ENCODE assay signal across 27 cellular contexts in genomic region chr11:77136784-77137420, GRCh38. TPM values are rescaled to one million over a fixed set of nuclear protein-coding genes. Genes with fewer than 3 reads are reported as not detected.
"Had no signal": no experiment of that assay in that cellular context is flagged by ENCODE, and none has a peak within 500 bp of the region (broad histone marks: within the 10 kb centered on the region; RNA-seq: fewer than 3 reads in every experiment).

No MANE protein-coding gene starts in this region.

- H3K9me3 ChIP-seq: colonic mucosa, gastrocnemius medialis, psoas muscle, tibial nerve had no signal

- H3K36me3 Mint-ChIP-seq: activated naive CD4-positive, alpha-beta T cell treated with anti-CD3 and anti-CD28 coated beads, Interleukin-2, amount 50 U/mL, for 72 hours; mesothelial cell of epicardium; naive thymus-derived CD4-positive, alpha-beta T cell had no signal

- DNase-seq: activated CD8-positive, alpha-beta memory T cell treated with anti-CD3 and anti-CD28 coated beads, Interleukin-2, amount 50 U/mL, for 4 hours; activated gamma-delta T cell treated with Interleukin-2 at 50 U/mL for 16 hours; activated T-cell treated with anti-CD3 and anti-CD28 coated beads, Interleukin-2, amount 50 U/mL, for 1 hour; anterior cingulate cortex; colonic mucosa; effector memory CD8-positive, alpha-beta T cell; gastrocnemius medialis; islet precursor cell; naive thymus-derived CD4-positive, alpha-beta T cell; occipital lobe; psoas muscle; stimulated activated CD4-positive, alpha-beta T cell treated with anti-CD3 and anti-CD28 coated beads, Interleukin-15, amount 100 ng/mL, for 24 hours; stimulated activated CD4-positive, alpha-beta T cell treated with anti-CD3 and anti-CD28 coated beads, Interleukin-2, amount 100 ng/mL, for 24 hours; stimulated activated naive CD4-positive, alpha-beta T cell had no signal

- H3K36me3 ChIP-seq: colonic mucosa, gastrocnemius medialis, tibial nerve had no signal

- H3K9me3 Mint-ChIP-seq: activated naive CD4-positive, alpha-beta T cell treated with anti-CD3 and anti-CD28 coated beads, Interleukin-2, amount 50 U/mL, for 72 hours; effector memory CD8-positive, alpha-beta T cell; neural crest cell had no signal

- H3K4me1 ChIP-seq: colonic mucosa, parathyroid adenoma, psoas muscle had no signal

- H3K27ac Mint-ChIP-seq: activated naive CD4-positive, alpha-beta T cell treated with anti-CD3 and anti-CD28 coated beads, Interleukin-2, amount 50 U/mL, for 72 hours; effector memory CD8-positive, alpha-beta T cell; mesothelial cell of epicardium; naive thymus-derived CD4-positive, alpha-beta T cell had no signal

- ATAC-seq: activated CD4-positive, CD25-positive, alpha-beta regulatory T cell treated with anti-CD3 and anti-CD28 coated beads, Interleukin-2, amount 50 U/mL, for 24 hours; effector memory CD8-positive, alpha-beta T cell; gastrocnemius medialis; naive thymus-derived CD4-positive, alpha-beta T cell; psoas muscle had no signal

- H3K4me3 ChIP-seq: colonic mucosa, gastrocnemius medialis, hepatocyte, psoas muscle, tibial nerve had no signal

- FAIRE-seq: TTC549 had no signal

- H3K4me3 Mint-ChIP-seq: effector memory CD8-positive, alpha-beta T cell; mesothelial cell of epicardium; naive thymus-derived CD4-positive, alpha-beta T cell; neural crest cell had no signal

- H3K27ac ChIP-seq: colonic mucosa, gastrocnemius medialis, hepatocyte, parathyroid adenoma, psoas muscle, tibial nerve, VCaP had no signal

- H3K4me2 ChIP-seq: hepatocyte had no signal

- H3K27me3 ChIP-seq: colonic mucosa, hepatocyte had no signal

RNA-seq across cellular contexts. Expression of gene MYO7A, which starts 8.9 kb away (rescaled TPM):
- polyA plus RNA-seq: naive thymus-derived CD4-positive, alpha-beta T cell had no signal

RNA-seq across cellular contexts. Expression of gene OMP, which starts 34.3 kb away (rescaled TPM):
- total RNA-seq: activated CD8-positive, alpha-beta memory T cell treated with anti-CD3 and anti-CD28 coated beads for 36 hours; activated naive CD4-positive, alpha-beta T cell treated with anti-CD3 and anti-CD28 coated beads, Interleukin-2, amount 50 U/mL, for 72 hours; gastrocnemius medialis; hepatocyte; lower leg skin; neural crest cell; occipital lobe; psoas muscle; T-helper 1 cell treated with Interleukin-12 subunit alpha and Interleukin-12 subunit beta and Interleukin-4 antibody, amounts not matched to agents 30 ng/mL and 1 ng/mL, for 36 hours; temporal lobe had no signal
- polyA plus RNA-seq: hepatocyte; naive thymus-derived CD4-positive, alpha-beta T cell had no signal
